12 cellular contexts compared by ENCODE assay signal in genomic region chr14:19025080-19025589, GRCh38. TPM values are rescaled to one million over a fixed set of nuclear protein-coding genes. Genes with fewer than 3 reads are reported as not detected.
"Had no signal": no experiment of that assay in that cellular context is flagged by ENCODE, and none has a peak within 500 bp of the region (broad histone marks: within the 10 kb centered on the region; RNA-seq: fewer than 3 reads in every experiment).

No MANE protein-coding gene starts in this region.

RNA-seq across cellular contexts. Expression of gene POTEM, which starts 57.9 kb away (rescaled TPM):
- total RNA-seq: activated CD4-positive, alpha-beta memory T cell treated with anti-CD3 and anti-CD28 coated beads for 36 hours; activated CD4-positive, alpha-beta T cell treated with anti-CD3 and anti-CD28 coated beads, Interleukin-2, amount 10 ng/mL, durations not matched to agents 24 days and 14 days; activated CD8-positive, alpha-beta memory T cell treated with anti-CD3 and anti-CD28 coated beads for 36 hours; activated CD8-positive, alpha-beta T cell treated with anti-CD3 and anti-CD28 coated beads for 36 hours; activated naive CD8-positive, alpha-beta T cell treated with anti-CD3 and anti-CD28 coated beads, Interleukin-2, amount 10 ng/mL, durations not matched to agents 7 days and 5 days; activated T-cell treated with anti-CD3 and anti-CD28 coated beads, Interleukin-2, amount 50 U/mL, for 4 hours; activated T-cell treated with anti-CD3 and anti-CD28 coated beads, Interleukin-2, amount 50 U/mL, for 72 hours; activated T-helper 1 cell treated with anti-CD3 and anti-CD28 coated beads, Interleukin-12 subunit alpha, Interleukin-12 subunit beta, Interleukin-2, Interleukin-4 antibody, amounts not matched to agents 30 ng/mL and 10 ng/mL and 1 ng/mL, durations not matched to agents 14 hours and 24 hours and 36 hours; activated T-helper 17 cell treated with anti-CD3 and anti-CD28 coated beads, Interleukin-2, amount 50 U/mL, for 72 hours; ascending aorta; bronchial epithelial cell; cardiac muscle cell had no signal
